Comparison of ENCODE assay signal across 8 cellular contexts in the genomic region with DNA sequence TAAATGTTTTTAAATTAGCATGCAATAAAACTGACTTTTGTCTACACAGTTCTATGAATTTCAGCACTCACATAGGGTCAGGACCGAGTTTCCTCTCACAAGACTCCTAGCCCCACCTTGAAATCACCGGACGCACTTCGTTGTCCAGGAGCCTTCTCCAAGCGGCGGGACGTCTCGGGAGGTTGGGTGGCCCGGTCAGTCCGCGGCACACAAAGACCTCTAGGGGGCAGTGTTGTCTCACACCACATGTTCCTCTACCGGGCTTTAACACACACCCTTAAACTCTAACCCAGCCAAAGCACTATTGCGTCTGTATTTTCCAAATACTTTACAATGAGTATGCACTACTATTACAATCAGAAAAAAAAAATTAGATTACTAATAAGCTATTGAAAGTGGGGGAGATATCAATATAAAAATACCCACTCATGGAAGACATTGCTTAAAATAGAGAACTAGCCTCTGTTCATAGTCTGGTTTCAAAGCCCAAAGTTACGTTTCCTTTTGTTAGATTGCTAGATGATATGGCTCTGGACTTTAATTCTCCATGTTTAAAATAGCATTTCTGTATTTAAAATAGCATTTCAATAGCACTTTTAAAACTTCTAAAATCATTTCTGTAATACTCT. TPM values are rescaled to one million over a fixed set of nuclear protein-coding genes. Genes with fewer than 3 reads are reported as not detected.
DNase-seq lines count a peak whose midpoint lies in the region; ATAC-seq and TF ChIP-seq lines count a peak whose summit lies in the region.
"Not testable (repeated sequence)": the region's sequence is repeated elsewhere in the genome, so short reads cannot be mapped to it uniquely, and the experiment has no call there.

No MANE protein-coding gene starts in this region.

- ATAC-seq in HG02642 (IDR thresholded peaks at IDR 0.05; ENCODE audit: poor library complexity, unreplicated experiment) = peak; percentile 89

- not testable (repeated sequence) for H3K9me2 ChIP-seq in hepatocyte (replicated peaks; ENCODE audit: insufficient read depth)

- not testable (repeated sequence) for H3K36me3 Mint-ChIP-seq in brain, type B pancreatic cell

- not testable (repeated sequence) for H3K4me1 Mint-ChIP-seq in brain; type B pancreatic cell (ENCODE audit: unreplicated experiment)

- not testable (repeated sequence) for H3K4me3 Mint-ChIP-seq in brain, type B pancreatic cell

- H3K36me3 ChIP-seq in hepatocyte (replicated peaks; ENCODE audit: insufficient read depth, low read depth) = not testable (repeated sequence)

- TF ChIP-seq CTCF in GM12873 (IDR thresholded peaks at IDR 0.05; ENCODE audit: insufficient read depth, low read depth, low read length, missing control alignments) (peak; percentile 57), NB4 (IDR thresholded peaks at IDR 0.05; ENCODE audit: low read depth, low read length) (peak; percentile 48), brain (conservative IDR thresholded peaks at IDR 0.05) (peak; percentile 39 to 48), hepatocyte (IDR thresholded peaks at IDR 0.05; ENCODE audit: poor library complexity) (peak; percentile 55), type B pancreatic cell (conservative IDR thresholded peaks at IDR 0.05) (peak; percentile 75)

- not testable (repeated sequence) for H3K4me2 ChIP-seq in hepatocyte

- not testable (repeated sequence) for H4K20me1 ChIP-seq in hepatocyte (ENCODE audit: insufficient read depth, poor library complexity, severe bottlenecking)

- not testable (repeated sequence) for H3K27ac ChIP-seq in hepatocyte

- H3K4me3 ChIP-seq in NB4 (ENCODE audit: low read depth, low read length); hepatocyte: not testable (repeated sequence)

- H3K27me3 ChIP-seq in hepatocyte = not testable (repeated sequence)

- H3K79me2 ChIP-seq in hepatocyte = not testable (repeated sequence)

- H3K9me3 Mint-ChIP-seq in brain, type B pancreatic cell: not testable (repeated sequence)

- TF ChIP-seq POLR2A in NB4 (IDR thresholded peaks at IDR 0.05; ENCODE audit: extremely low read depth, insufficient read length) = not testable (repeated sequence)

- H3K9me3 ChIP-seq in hepatocyte (ENCODE audit: low read depth) = not testable (repeated sequence)

- H2AFZ ChIP-seq in hepatocyte = not testable (repeated sequence)

- not testable (repeated sequence) for H3K4me1 ChIP-seq in hepatocyte (ENCODE audit: insufficient read depth)

- not testable (repeated sequence) for H3K27me3 Mint-ChIP-seq in brain, type B pancreatic cell

- DNase-seq in NB4 (ENCODE audit: low read depth) (peak; percentile 70), hepatocyte (ENCODE audit: low spot score) (peak; percentile 80), renal cortical epithelial cell (ENCODE audit: low read depth) (peak; percentile 58), type B pancreatic cell (ENCODE audit: extremely low spot score, unreplicated experiment) (peak; percentile 68)
- DNase-seq in activated CD4-positive, CD25-positive, alpha-beta regulatory T cell treated with anti-CD3 and anti-CD28 coated beads, Interleukin-2, amount 50 U/mL, for 16 hours (ENCODE audit: low read depth, low spot score) = peak; percentile 10

- H3K27ac Mint-ChIP-seq in brain, type B pancreatic cell: not testable (repeated sequence)

- 11% methylated on average over 14 of the region's 14 CpGs for WGBS in hepatocyte (ENCODE audit: low lambda C conversion rate, missing lambda C conversion rate)

RNA-seq across cellular contexts. Expression of gene NUTM2E, which starts 47.1 kb away (rescaled TPM):
- polyA plus RNA-seq in brain (ENCODE audit: insufficient read depth, low read depth, low replicate concordance) (not detected), hepatocyte (0.06 and 0.13 TPM in 2 replicates)
- total RNA-seq in hepatocyte (0.37 TPM in 1 of 2 replicates, not detected in the other), renal cortical epithelial cell (not detected in 2 replicates), type B pancreatic cell (ENCODE audit: low replicate concordance) (0.86 and 1.7 TPM in 2 replicates)

Comparison
In these comparisons a context has a peak if more than half of its experiments do, and no peak if none do; other contexts are left out.
1. DNase-seq: peak in every context shown above with its lines; median percentile 80 in hepatocyte; 70 in NB4; 68 in type B pancreatic cell; 58 in renal cortical epithelial cell; 10 in activated CD4-positive, CD25-positive, alpha-beta regulatory T cell treated with anti-CD3 and anti-CD28 coated beads, Interleukin-2, amount 50 U/mL, for 16 hours.